Comparison of ENCODE assay signal across 8 cellular contexts in the genomic region with DNA sequence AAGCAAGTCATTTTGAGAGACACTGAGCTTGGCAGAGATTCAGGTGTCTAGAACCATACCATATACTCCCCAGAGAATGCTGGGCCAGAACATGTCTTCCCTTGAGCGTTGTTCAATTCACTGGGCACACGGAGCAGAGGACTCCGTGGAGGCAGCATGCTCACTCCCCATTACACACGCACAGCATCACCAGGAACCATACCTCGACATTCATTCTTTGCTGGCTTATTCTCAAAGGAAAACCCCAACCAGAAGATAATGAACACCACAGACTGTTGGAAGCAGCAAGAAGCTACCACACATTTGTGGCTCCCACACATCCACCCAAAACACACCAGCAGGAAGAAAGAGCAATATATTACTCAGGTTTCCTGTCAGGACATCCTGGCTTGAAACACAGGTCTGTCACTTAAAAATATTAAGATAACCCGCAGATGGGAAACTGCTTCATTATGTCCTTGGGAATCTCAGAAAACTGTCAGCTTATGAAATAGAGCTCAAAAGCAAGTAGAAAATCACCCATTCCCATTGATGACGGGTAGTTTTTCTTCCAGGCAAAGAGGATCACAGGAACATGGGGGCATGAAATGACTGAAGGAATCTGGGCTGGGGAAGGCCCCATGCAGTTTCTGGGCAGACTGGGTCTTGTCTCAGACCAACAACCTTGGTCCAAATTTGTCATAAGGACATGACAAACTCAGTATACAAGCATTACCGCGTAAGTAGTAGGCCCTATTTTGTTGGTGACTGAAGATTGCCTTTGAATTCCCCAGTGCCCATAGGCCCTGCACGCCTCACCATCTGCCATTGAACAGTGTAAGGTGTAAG. TPM values are rescaled to one million over a fixed set of nuclear protein-coding genes. Genes with fewer than 3 reads are reported as not detected.
A peak's percentile ranks its signal among the peaks of the same experiment; 100 is the strongest.
DNase-seq lines count a peak whose midpoint lies in the region; ATAC-seq and TF ChIP-seq lines count a peak whose summit lies in the region.

No MANE protein-coding gene starts in this region.

- H3K9me3 Mint-ChIP-seq in activated T-cell treated with anti-CD3 and anti-CD28 coated beads, Interleukin-2, amount 50 U/mL, for 4 hours: no peaks in the 10 kb centered on the region

- no peaks in the 10 kb centered on the region for H3K27me3 Mint-ChIP-seq in activated T-cell treated with anti-CD3 and anti-CD28 coated beads, Interleukin-2, amount 50 U/mL, for 4 hours (ENCODE audit: low read depth)

- peak; percentile 29 to 32 for ATAC-seq in activated T-cell treated with anti-CD3 and anti-CD28 coated beads, Interleukin-2, amount 50 U/mL, for 4 hours
- ATAC-seq in stimulated activated naive CD8-positive, alpha-beta T cell treated with anti-CD3 and anti-CD28 coated beads, Interleukin-15, Interleukin-2, amounts not matched to agents 100 U/mL and 50 U/mL, for 24 hours: peak; percentile 38
- no peak for ATAC-seq in GM21526 (IDR thresholded peaks at IDR 0.05; ENCODE audit: low FRiP score, unreplicated experiment)
- ATAC-seq in esophagus mucosa: no peak

- H3K27ac ChIP-seq in esophagus squamous epithelium: peak overlapping the region; percentile 83 to 97 (median 92)

- H3K9me3 ChIP-seq in esophagus squamous epithelium: no peaks in the 10 kb centered on the region

- no peak for TF ChIP-seq CTCF in esophagus squamous epithelium (IDR thresholded peaks at IDR 0.05)

- no peaks in the 10 kb centered on the region for H3K27me3 ChIP-seq in esophagus squamous epithelium

- H3K4me3 ChIP-seq in esophagus squamous epithelium: no peak overlapping the region

- 49 to 58% methylated on average over 10 of the region's 10 CpGs for WGBS in esophagus squamous epithelium, 2 donors

- H3K4me3 Mint-ChIP-seq in activated T-cell treated with anti-CD3 and anti-CD28 coated beads, Interleukin-2, amount 50 U/mL, for 4 hours: peak overlapping the region; percentile 84

- H3K4me1 ChIP-seq in esophagus squamous epithelium: peaks cover 37 to 63% (median 45%) of the 10 kb centered on the region in 3 donors

- H3K36me3 Mint-ChIP-seq in activated T-cell treated with anti-CD3 and anti-CD28 coated beads, Interleukin-2, amount 50 U/mL, for 4 hours (ENCODE audit: insufficient read depth): no peaks in the 10 kb centered on the region

- H3K4me1 Mint-ChIP-seq in activated T-cell treated with anti-CD3 and anti-CD28 coated beads, Interleukin-2, amount 50 U/mL, for 4 hours (ENCODE audit: low read depth): peaks cover 79% of the 10 kb centered on the region

- intact Hi-C loops in esophagus squamous epithelium (cut with DNase I): no loop called here

- no peak for DNase-seq in activated T-cell treated with anti-CD3 and anti-CD28 coated beads, Interleukin-2, amount 50 U/mL, for 4 hours
- DNase-seq in activated T-cell treated with anti-CD3 and anti-CD28 coated beads for 4 hours: no peak
- DNase-seq in T-helper 9 cell: peak; percentile 34
- DNase-seq in esophagus squamous epithelium (lab: John Stamatoyannopoulos, UW): no peak
- no peak for DNase-seq in stimulated activated naive CD8-positive, alpha-beta T cell treated with anti-CD3 and anti-CD28 coated beads, Interleukin-15, Interleukin-2, amounts not matched to agents 100 U/mL and 50 U/mL, for 24 hours
- no peak for DNase-seq in NCI-H526 treated with DMSO at 0.1 percent for 48 hours (lab: John Stamatoyannopoulos, UW)

- H3K36me3 ChIP-seq in esophagus squamous epithelium: no peaks in the 10 kb centered on the region

- TF ChIP-seq POLR2A in esophagus squamous epithelium (IDR thresholded peaks at IDR 0.05): no peak

RNA-seq across cellular contexts. Expression of a gene that starts 46.5 kb away (rescaled TPM):
- total RNA-seq in activated T-cell treated with anti-CD3 and anti-CD28 coated beads, Interleukin-2, amount 50 U/mL, for 4 hours: 100 to 1,000 TPM; 427 to 493 (median 462) TPM
- total RNA-seq in esophagus squamous epithelium: 100 to 1,000 TPM in 3 of 4 donors, 10 to 100 TPM in 1; 96.8 to 205 (median 177) TPM
- 214 TPM for total RNA-seq in esophagus mucosa

RNA-seq across cellular contexts. Expression of a gene that starts 57.1 kb away (rescaled TPM):
- 10 to 100 TPM; 16.7 to 20.1 (median 18.5) TPM for total RNA-seq in activated T-cell treated with anti-CD3 and anti-CD28 coated beads, Interleukin-2, amount 50 U/mL, for 4 hours
- total RNA-seq in esophagus squamous epithelium (10 to 100 TPM in 1 of 4 donors, 1 to 10 TPM in 3; 4.5 to 15.1 (median 8.7) TPM), esophagus mucosa (4.9 TPM)

Comparison
In these comparisons a context has a peak if more than half of its experiments do, and no peak if none do; other contexts are left out.
1. ATAC-seq: peak in activated T-cell treated with anti-CD3 and anti-CD28 coated beads, Interleukin-2, amount 50 U/mL, for 4 hours (2 of 2) and stimulated activated naive CD8-positive, alpha-beta T cell treated with anti-CD3 and anti-CD28 coated beads, Interleukin-15, Interleukin-2, amounts not matched to agents 100 U/mL and 50 U/mL, for 24 hours (single experiment); none in GM21526 (single experiment) and esophagus mucosa (single experiment).